ENCODE assay signal across 8 cellular contexts in genomic region chr10:72334196-72334831, GRCh38. TPM values are rescaled to one million over a fixed set of nuclear protein-coding genes. Genes with fewer than 3 reads are reported as not detected.
A peak's percentile ranks its signal among the peaks of the same experiment; 100 is the strongest.
DNase-seq lines count a peak whose midpoint lies in the region; ATAC-seq and TF ChIP-seq lines count a peak whose summit lies in the region.

No MANE protein-coding gene starts in this region.

- peaks cover 10% of the 10 kb centered on the region for H3K9me3 Mint-ChIP-seq in glutamatergic neuron (ENCODE audit: unreplicated experiment)

- DNase-seq in DMS 273 (lab: John Stamatoyannopoulos, UW; ENCODE audit: unreplicated experiment) (peak; percentile 95), LHCN-M2 (ENCODE audit: low read depth) (peak; percentile 82), glutamatergic neuron (peak; percentile 79), OCI-M1 (lab: John Stamatoyannopoulos, UW) (no peak)
- no peak for DNase-seq in stimulated activated CD4-positive, alpha-beta T cell treated with anti-CD3 and anti-CD28 coated beads, Interleukin-4, amount 100 ng/mL, for 4 hours

- H3K27me3 ChIP-seq in rectal smooth muscle tissue (ENCODE audit: control insufficient read depth, insufficient read depth, low read length), result no peaks in the 10 kb centered on the region

- peak overlapping the region; percentile 82 for H3K27ac Mint-ChIP-seq in glutamatergic neuron (ENCODE audit: unreplicated experiment)

- H3K36me3 ChIP-seq in rectal smooth muscle tissue (ENCODE audit: control insufficient read depth, insufficient read depth, low read length), result peaks cover 19% of the 10 kb centered on the region

- H3K4me1 ChIP-seq in rectal smooth muscle tissue (ENCODE audit: control insufficient read depth, insufficient read depth, low read length), result peaks cover 6% of the 10 kb centered on the region

- ATAC-seq in GM18907 (IDR thresholded peaks at IDR 0.05; ENCODE audit: unreplicated experiment), result no peak

- H3K4me3 Mint-ChIP-seq in glutamatergic neuron (ENCODE audit: unreplicated experiment), result peak overlapping the region; percentile 68

- no peak overlapping the region for H3K9ac ChIP-seq in rectal smooth muscle tissue (ENCODE audit: low read length)

- H3K36me3 Mint-ChIP-seq in glutamatergic neuron (ENCODE audit: unreplicated experiment), result no peaks in the 10 kb centered on the region

- no peak overlapping the region for H3K4me3 ChIP-seq in rectal smooth muscle tissue (ENCODE audit: low read length)

- H3K27me3 Mint-ChIP-seq in glutamatergic neuron (ENCODE audit: unreplicated experiment), result peaks cover 4% of the 10 kb centered on the region

- H3K27ac ChIP-seq in VCaP (peak overlapping the region; percentile 96), rectal smooth muscle tissue (ENCODE audit: low read depth, low read length) (peak overlapping the region; percentile 46)

- H3K4me1 Mint-ChIP-seq in glutamatergic neuron (ENCODE audit: low read depth, unreplicated experiment), result peaks cover 35% of the 10 kb centered on the region

- TF ChIP-seq CTCF in VCaP (conservative IDR thresholded peaks at IDR 0.05), result no peak
- no peak for TF ChIP-seq CTCF in glutamatergic neuron (IDR thresholded peaks at IDR 0.05; ENCODE audit: partially characterized antibody, unreplicated experiment)

RNA-seq across cellular contexts. Expression of gene DNAJB12, which starts 20.4 kb away (rescaled TPM):
- total RNA-seq in LHCN-M2 (2014; rRNA removed), result 74.8 and 87.5 TPM in 2 replicates
- 51.5 TPM for polyA plus RNA-seq in LHCN-M2 (2012)
- total RNA-seq in glutamatergic neuron (ENCODE audit: unreplicated experiment), result 23.0 TPM

Comparison
In these comparisons a context has a peak if more than half of its experiments do, and no peak if none do; other contexts are left out.
1. DNase-seq: peak in DMS 273 (single experiment), LHCN-M2 (single experiment) and glutamatergic neuron (single experiment); none in stimulated activated CD4-positive, alpha-beta T cell treated with anti-CD3 and anti-CD28 coated beads, Interleukin-4, amount 100 ng/mL, for 4 hours (0 of 2) and OCI-M1 (single experiment).